ENCODE assay signal across 20 cellular contexts in genomic region chr4:4408576-4409335, GRCh38. TPM values are rescaled to one million over a fixed set of nuclear protein-coding genes. Genes with fewer than 3 reads are reported as not detected.
A peak's percentile ranks its signal among the peaks of the same experiment; 100 is the strongest.
DNase-seq lines count a peak whose midpoint lies in the region; ATAC-seq and TF ChIP-seq lines count a peak whose summit lies in the region.
"Had no signal": no experiment of that assay in that cellular context is flagged by ENCODE, and none has a peak within 500 bp of the region (broad histone marks: within the 10 kb centered on the region; RNA-seq: fewer than 3 reads in every experiment).

No MANE protein-coding gene starts in this region.

- H3K79me2 ChIP-seq in HCT116 (ENCODE audit: insufficient read depth, low read length) (no peaks in the 10 kb centered on the region), PC-9 (ENCODE audit: low read depth) (no peaks in the 10 kb centered on the region), osteoblast (ENCODE audit: insufficient read depth, low read length) (no peaks in the 10 kb centered on the region)

- TF ChIP-seq POLR2A in HCT116 (IDR thresholded peaks at IDR 0.05; ENCODE audit: borderline replicate concordance, extremely low read depth, insufficient read depth, insufficient read length) (no peak), thyroid gland (IDR thresholded peaks at IDR 0.05) (no peak)

- peak overlapping the region; percentile 66 for H3K4me2 ChIP-seq in HCT116 (ENCODE audit: low read length)
- H3K4me2 ChIP-seq in PC-9: no peak overlapping the region
- no peak overlapping the region for H3K4me2 ChIP-seq in osteoblast (ENCODE audit: insufficient read depth, low read length)

- intact Hi-C loops in HCT116 (cut with micrococcal nuclease) (no loop called here), PC-9 (cut with micrococcal nuclease; ENCODE audit: unreplicated experiment) (no loop called here), thyroid gland (cut with DNase I) (no loop called here)
- intact Hi-C loops in activated CD4-positive, alpha-beta T cell treated with anti-CD3 and anti-CD28 coated beads, Interleukin-2, amount 10 ng/mL, durations not matched to agents 24 days and 14 days (cut with micrococcal nuclease): no loop called here

- no peak overlapping the region for H3K4me3 Mint-ChIP-seq in activated CD4-positive, alpha-beta T cell treated with anti-CD3 and anti-CD28 coated beads, Interleukin-2, amount 10 ng/mL, durations not matched to agents 24 days and 14 days
- H3K4me3 Mint-ChIP-seq: CD4-positive, alpha-beta memory T cell had no signal

- H3K4me1 Mint-ChIP-seq in activated CD4-positive, alpha-beta T cell treated with anti-CD3 and anti-CD28 coated beads, Interleukin-2, amount 10 ng/mL, durations not matched to agents 24 days and 14 days: no peaks in the 10 kb centered on the region

- no peaks in the 10 kb centered on the region for H3K27me3 Mint-ChIP-seq in activated CD4-positive, alpha-beta T cell treated with anti-CD3 and anti-CD28 coated beads, Interleukin-2, amount 10 ng/mL, durations not matched to agents 24 days and 14 days
- H3K27me3 Mint-ChIP-seq: CD4-positive, alpha-beta memory T cell had no signal

- peak; percentile 12 for DNase-seq in HCT116 (ENCODE audit: low read depth, low spot score)
- peak; percentile 41 to 45 for DNase-seq in PC-9
- peak; percentile 34 for DNase-seq in epithelial cell of esophagus (ENCODE audit: low read depth)
- DNase-seq in osteoblast (ENCODE audit: insufficient read length, low spot score, missing footprints): peak; percentile 34
- DNase-seq in thyroid gland: no peak
- no peak for DNase-seq in activated CD4-positive, alpha-beta T cell treated with anti-CD3 and anti-CD28 coated beads, Interleukin-2, amount 10 ng/mL, durations not matched to agents 24 days and 14 days
- no peak for DNase-seq in globus pallidus (ENCODE audit: low spot score)
- DNase-seq: Caco-2; CD4-positive, alpha-beta memory T cell; DMS 273 treated with DMSO at 0.1 percent for 48 hours; DND-41; NCI-H1092; NCI-H1436; NCI-H187 treated with DMSO at 0.1 percent for 48 hours; NCI-H2107; NCI-H446 treated with DMSO at 0.1 percent for 48 hours; NCI-H526 treated with DMSO at 0.1 percent for 48 hours; OCI-M1; SHP77 had no signal

- no peak overlapping the region for H3K4me3 ChIP-seq in HCT116 (replicated peaks in 1 of 2; ENCODE audit: low read depth in 1 of 2, low read length in 2 of 2)
- H3K4me3 ChIP-seq in PC-9: no peak overlapping the region
- H3K4me3 ChIP-seq in epithelial cell of esophagus (ENCODE audit: low read length): no peak overlapping the region
- no peak overlapping the region for H3K4me3 ChIP-seq in osteoblast (ENCODE audit: insufficient read depth, low read length)
- no peak overlapping the region for H3K4me3 ChIP-seq in thyroid gland (replicated peaks in 1 of 3)
- H3K4me3 ChIP-seq: SK-N-MC had no signal

- no peak overlapping the region for H2AFZ ChIP-seq in HCT116 (ENCODE audit: low read depth, low read length, poor library complexity, severe bottlenecking)
- no peak overlapping the region for H2AFZ ChIP-seq in PC-9
- H2AFZ ChIP-seq in osteoblast (ENCODE audit: low read length): no peak overlapping the region

- H3K9me2 ChIP-seq in HCT116 (ENCODE audit: insufficient read depth) (no peaks in the 10 kb centered on the region), PC-9 (ENCODE audit: insufficient read depth) (no peaks in the 10 kb centered on the region)

- no peak for TF ChIP-seq RAD21 in HCT116 (IDR thresholded peaks at IDR 0.05; ENCODE audit: low read depth)

- TF ChIP-seq CTCF in HCT116 (IDR thresholded peaks at IDR 0.05 in 2 of 3, conservative IDR thresholded peaks at IDR 0.05 in 1 of 3; ENCODE audit: borderline replicate concordance in 1 of 3, insufficient read depth in 1 of 3, low read depth in 2 of 3, low read length in 2 of 3) (no peak), PC-9 (conservative IDR thresholded peaks at IDR 0.05) (no peak), epithelial cell of esophagus (IDR thresholded peaks at IDR 0.05; ENCODE audit: insufficient read depth, low read depth, low read length, missing control alignments) (no peak), osteoblast (IDR thresholded peaks at IDR 0.05; ENCODE audit: extremely low read depth, low read depth, low read length) (no peak), thyroid gland (IDR thresholded peaks at IDR 0.05) (no peak)

- RAD21 ChIA-PET in HCT116 (lab: Charles Lee; ENCODE audit: low non-redundant PET in 1 of 2, low total read pairs in 2 of 2, uncharacterized antibody in 2 of 2, unreplicated experiment in 2 of 2): no interaction called here

- H4K20me1 ChIP-seq in HCT116 (ENCODE audit: insufficient read depth) (no peaks in the 10 kb centered on the region), PC-9 (ENCODE audit: insufficient read depth) (no peaks in the 10 kb centered on the region), osteoblast (ENCODE audit: insufficient read depth, low read length) (no peaks in the 10 kb centered on the region)

- H3K4me1 ChIP-seq in HCT116 (ENCODE audit: control insufficient read depth in 1 of 2, insufficient read depth in 2 of 2, low read length in 2 of 2) (peaks cover 11 to 14% of the 10 kb centered on the region in 2 experiments), PC-9 (replicated peaks; ENCODE audit: insufficient read depth) (no peaks in the 10 kb centered on the region), osteoblast (ENCODE audit: insufficient read depth, low read length) (no peaks in the 10 kb centered on the region), thyroid gland (no peaks in the 10 kb centered on the region)
- H3K4me1 ChIP-seq: Caco-2 had no signal

- H3K27ac Mint-ChIP-seq in activated CD4-positive, alpha-beta T cell treated with anti-CD3 and anti-CD28 coated beads, Interleukin-2, amount 10 ng/mL, durations not matched to agents 24 days and 14 days: no peak overlapping the region
- H3K27ac Mint-ChIP-seq: CD4-positive, alpha-beta memory T cell had no signal

- CTCF ChIA-PET in HCT116 (lab: Charles Lee): no interaction called here
- CTCF ChIA-PET in PC-9 (lab: Charles Lee): no interaction called here

- POLR2A ChIA-PET in HCT116 (lab: Charles Lee) (no interaction called here), PC-9 (lab: Charles Lee; ENCODE audit: unreplicated experiment) (no interaction called here)

- no peaks in the 10 kb centered on the region for H3K36me3 ChIP-seq in HCT116 (ENCODE audit: control insufficient read depth in 1 of 2, insufficient read depth in 2 of 2, low read length in 2 of 2)
- H3K36me3 ChIP-seq in PC-9 (ENCODE audit: low read depth): no peaks in the 10 kb centered on the region
- no peaks in the 10 kb centered on the region for H3K36me3 ChIP-seq in osteoblast (ENCODE audit: insufficient read depth, low read length)
- H3K36me3 ChIP-seq in thyroid gland: no peaks in the 10 kb centered on the region

- H3F3A ChIP-seq in PC-9 (ENCODE audit: insufficient read depth, low read depth): no peaks in the 10 kb centered on the region

- ATAC-seq in HCT116: peak; percentile 79

- WGBS in thyroid gland, 2 donors: 75 to 78% methylated on average over 19 of the region's 23 CpGs

- no TSS peak for BruUV-seq in HCT116 (replicated peaks; lab: Mats Ljungman, UMichigan)
- no TSS peak for BruUV-seq in PC-9 (replicated peaks; lab: Mats Ljungman, UMichigan)

- no peaks in the 10 kb centered on the region for H3K9me3 Mint-ChIP-seq in activated CD4-positive, alpha-beta T cell treated with anti-CD3 and anti-CD28 coated beads, Interleukin-2, amount 10 ng/mL, durations not matched to agents 24 days and 14 days

- no peaks in the 10 kb centered on the region for H3K36me3 Mint-ChIP-seq in activated CD4-positive, alpha-beta T cell treated with anti-CD3 and anti-CD28 coated beads, Interleukin-2, amount 10 ng/mL, durations not matched to agents 24 days and 14 days (ENCODE audit: low read depth)

- no peak overlapping the region for H3K9ac ChIP-seq in HCT116 (ENCODE audit: low read length)

- no peak overlapping the region for H3K27ac ChIP-seq in HCT116 (ENCODE audit: low read depth, low read length)
- no peak overlapping the region for H3K27ac ChIP-seq in PC-9
- no peak overlapping the region for H3K27ac ChIP-seq in osteoblast (ENCODE audit: low read depth, low read length)
- H3K27ac ChIP-seq in thyroid gland: no peak overlapping the region
- H3K27ac ChIP-seq: SK-N-MC had no signal

- H3K9me3 ChIP-seq in HCT116 (ENCODE audit: control insufficient read depth in 1 of 2, insufficient read depth in 1 of 2, low read depth in 1 of 2, low read length in 2 of 2) (no peaks in the 10 kb centered on the region), PC-9 (ENCODE audit: insufficient read depth, low read depth) (no peaks in the 10 kb centered on the region), osteoblast (ENCODE audit: low read depth, low read length) (no peaks in the 10 kb centered on the region), thyroid gland (no peaks in the 10 kb centered on the region)
- H3K9me3 ChIP-seq: Caco-2 had no signal

- H3K27me3 ChIP-seq in HCT116 (ENCODE audit: insufficient read depth, low read length): no peaks in the 10 kb centered on the region
- H3K27me3 ChIP-seq in PC-9 (ENCODE audit: insufficient read depth, low read depth): peaks cover 25% of the 10 kb centered on the region; the same call in 1 of the 2 replicates
- H3K27me3 ChIP-seq in osteoblast (ENCODE audit: insufficient read depth, low read length): peaks cover 6% of the 10 kb centered on the region
- no peaks in the 10 kb centered on the region for H3K27me3 ChIP-seq in thyroid gland

TF ChIP-seq in HCT116, 20 proteins besides CTCF, POLR2A, EP300 and RAD21:
- TF ChIP-seq JUND (IDR thresholded peaks at IDR 0.05) (peak; percentile 41; the same call in 1 of the 2 replicates), SIN3A (IDR thresholded peaks at IDR 0.05; ENCODE audit: low read depth) (no peak), EGR1 (IDR thresholded peaks at IDR 0.05; ENCODE audit: low read depth) (no peak), EZH2phosphoT487 (IDR thresholded peaks at IDR 0.05; ENCODE audit: borderline replicate concordance) (no peak), FOSL1 (IDR thresholded peaks at IDR 0.05; ENCODE audit: low read depth) (0 out of 2 replicates have a peak, but pooled peaks have one; percentile 41)
TF ChIP-seq in HCT116: peak in this region for 2.

RNA-seq across cellular contexts. Expression of gene NSG1, which starts 21.9 kb away (rescaled TPM):
- total RNA-seq in HCT116 (2021; ENCODE audit: unreplicated experiment): 0.12 TPM
- 0.01 and 0.05 TPM in 2 replicates for polyA plus RNA-seq in HCT116 (2012)
- not detected in 2 replicates for total RNA-seq in PC-9 (2021)
- not detected in 2 replicates for total RNA-seq in osteoblast
- total RNA-seq in thyroid gland: under 1 TPM in 2 of 4 donors, not detected in 2; 0.40 to 0.44 TPM
- total RNA-seq in activated CD4-positive, alpha-beta T cell treated with anti-CD3 and anti-CD28 coated beads, Interleukin-2, amount 10 ng/mL, durations not matched to agents 24 days and 14 days: 0.09 and 0.44 TPM in 2 replicates

Comparison
In these comparisons a context has a peak if more than half of its experiments do, and no peak if none do; other contexts are left out.
1. DNase-seq: peak in HCT116 (single experiment), PC-9 (2 of 2), epithelial cell of esophagus (single experiment) and osteoblast (single experiment); none in thyroid gland (0 of 2), activated CD4-positive, alpha-beta T cell treated with anti-CD3 and anti-CD28 coated beads, Interleukin-2, amount 10 ng/mL, durations not matched to agents 24 days and 14 days (single experiment) and globus pallidus (single experiment).